ENCODE assay signal across 26 cellular contexts in genomic region chr13:57673197-57673596, GRCh38.
A peak's percentile ranks its signal among the peaks of the same experiment; 100 is the strongest.
DNase-seq lines count a peak whose midpoint lies in the region; ATAC-seq and TF ChIP-seq lines count a peak whose summit lies in the region.
"Had no signal": no experiment of that assay in that cellular context is flagged by ENCODE, and none has a peak within 500 bp of the region (broad histone marks: within the 10 kb centered on the region; RNA-seq: fewer than 3 reads in every experiment).

No MANE protein-coding gene starts in this region.

- ATAC-seq in GM21786 (IDR thresholded peaks at IDR 0.05; ENCODE audit: unreplicated experiment) (peak; percentile 69), GM21390 (IDR thresholded peaks at IDR 0.05; ENCODE audit: unreplicated experiment) (no peak)
- ATAC-seq in stimulated activated naive CD8-positive, alpha-beta T cell treated with anti-CD3 and anti-CD28 coated beads, Interleukin-15, Interleukin-2, amounts not matched to agents 100 U/mL and 50 U/mL, for 24 hours: no peak
- ATAC-seq: heart right ventricle, left ventricle myocardium superior, mucosa of descending colon had no signal

- peak overlapping the region; percentile 53 for H3K27ac Mint-ChIP-seq in nephron progenitor cell
- H3K27ac Mint-ChIP-seq: activated naive CD8-positive, alpha-beta T cell treated with anti-CD3 and anti-CD28 coated beads for 36 hours; stimulated activated naive CD8-positive, alpha-beta T cell treated with anti-CD3 and anti-CD28 coated beads, Interleukin-15, Interleukin-2, amounts not matched to agents 100 ng/mL and 50 ng/mL, for 24 hours had no signal

- no peaks in the 10 kb centered on the region for H3K79me2 ChIP-seq in Loucy (ENCODE audit: insufficient read depth, low read length)

- H3K4me1 ChIP-seq in Loucy (ENCODE audit: insufficient read depth, low read length, poor library complexity, severe bottlenecking): peaks cover 5% of the 10 kb centered on the region
- H3K4me1 ChIP-seq: heart right ventricle, thyroid gland had no signal

- H3K27me3 ChIP-seq in Loucy (ENCODE audit: insufficient read depth, low read length, poor library complexity, severe bottlenecking): no peaks in the 10 kb centered on the region
- H3K27me3 ChIP-seq: heart right ventricle, thyroid gland had no signal

- H3F3A ChIP-seq in Loucy (ENCODE audit: low read depth): no peaks in the 10 kb centered on the region

- no peaks in the 10 kb centered on the region for H3K27me3 Mint-ChIP-seq in nephron progenitor cell (ENCODE audit: low read depth, poor library complexity)
- H3K27me3 Mint-ChIP-seq: activated naive CD8-positive, alpha-beta T cell treated with anti-CD3 and anti-CD28 coated beads for 36 hours; stimulated activated naive CD8-positive, alpha-beta T cell treated with anti-CD3 and anti-CD28 coated beads, Interleukin-15, Interleukin-2, amounts not matched to agents 100 ng/mL and 50 ng/mL, for 24 hours had no signal

- H3K36me3 Mint-ChIP-seq in nephron progenitor cell (ENCODE audit: low read depth): peaks cover 6% of the 10 kb centered on the region
- H3K36me3 Mint-ChIP-seq: activated naive CD8-positive, alpha-beta T cell treated with anti-CD3 and anti-CD28 coated beads for 36 hours had no signal

- no peaks in the 10 kb centered on the region for H3K4me1 Mint-ChIP-seq in nephron progenitor cell
- H3K4me1 Mint-ChIP-seq: activated naive CD8-positive, alpha-beta T cell treated with anti-CD3 and anti-CD28 coated beads for 36 hours; neural crest cell had no signal

- H3K9me2 ChIP-seq in Loucy (replicated peaks; ENCODE audit: low read depth, low read length): no peaks in the 10 kb centered on the region

- H3K9ac ChIP-seq in Loucy (ENCODE audit: low read depth, low read length, poor library complexity, severe bottlenecking): no peak overlapping the region

- H3K9me3 Mint-ChIP-seq in nephron progenitor cell: no peaks in the 10 kb centered on the region
- H3K9me3 Mint-ChIP-seq: activated naive CD8-positive, alpha-beta T cell treated with anti-CD3 and anti-CD28 coated beads for 36 hours; neural crest cell; stimulated activated naive CD8-positive, alpha-beta T cell treated with anti-CD3 and anti-CD28 coated beads, Interleukin-15, Interleukin-2, amounts not matched to agents 100 ng/mL and 50 ng/mL, for 24 hours had no signal

- no peaks in the 10 kb centered on the region for H4K20me1 ChIP-seq in Loucy (ENCODE audit: insufficient read depth, low read length, poor library complexity, severe bottlenecking)

- H3K4me3 ChIP-seq in Loucy (ENCODE audit: low read length, poor library complexity, severe bottlenecking): no peak overlapping the region
- H3K4me3 ChIP-seq: heart right ventricle, mucosa of descending colon, thyroid gland had no signal

- peak; percentile 35 for DNase-seq in glomerular visceral epithelial cell (ENCODE audit: extremely low spot score)
- no peak for DNase-seq in nephron progenitor cell
- DNase-seq in stimulated activated naive CD8-positive, alpha-beta T cell treated with anti-CD3 and anti-CD28 coated beads, Interleukin-15, Interleukin-2, amounts not matched to agents 100 U/mL and 50 U/mL, for 24 hours: no peak
- no peak for DNase-seq in NCI-H2107 (lab: John Stamatoyannopoulos, UW)
- no peak for DNase-seq in AG08396 (ENCODE audit: low spot score)
- DNase-seq: activated CD4-positive, alpha-beta T cell treated with anti-CD3 and anti-CD28 coated beads, Interleukin-2, amount 50 U/mL, for 1 hour; activated naive CD8-positive, alpha-beta T cell treated with anti-CD3 and anti-CD28 coated beads for 36 hours; Calu3; EL; heart right ventricle; KG1; left ventricle myocardium superior; mucosa of descending colon; NCI-H146; NCI-H2227 treated with DMSO at 0.1 percent for 48 hours; NCI-H774; posterior cingulate gyrus; stimulated activated CD4-positive, alpha-beta T cell treated with anti-CD3 and anti-CD28 coated beads, Interleukin-15, amount 100 ng/mL, for 24 hours; T-helper 9 cell; thyroid gland; WERI-Rb-1 had no signal

- no peak overlapping the region for H3K4me3 Mint-ChIP-seq in nephron progenitor cell
- H3K4me3 Mint-ChIP-seq: activated naive CD8-positive, alpha-beta T cell treated with anti-CD3 and anti-CD28 coated beads for 36 hours; neural crest cell; stimulated activated naive CD8-positive, alpha-beta T cell treated with anti-CD3 and anti-CD28 coated beads, Interleukin-15, Interleukin-2, amounts not matched to agents 100 ng/mL and 50 ng/mL, for 24 hours had no signal

- peak overlapping the region; percentile 25 for H3K4me2 ChIP-seq in Loucy (ENCODE audit: low read depth, low read length, poor library complexity, severe bottlenecking)

- TF ChIP-seq CTCF in Loucy (conservative IDR thresholded peaks at IDR 0.05; ENCODE audit: low read length) (no peak), nephron progenitor cell (IDR thresholded peaks at IDR 0.05) (no peak)

- H3K36me3 ChIP-seq in Loucy (ENCODE audit: insufficient read depth, low read length): no peaks in the 10 kb centered on the region
- H3K36me3 ChIP-seq: thyroid gland, WERI-Rb-1 had no signal

- H3K9me3 ChIP-seq in Loucy (ENCODE audit: insufficient read depth, low read depth, low read length): no peaks in the 10 kb centered on the region
- H3K9me3 ChIP-seq: heart right ventricle, thyroid gland had no signal

- no peak overlapping the region for H2AFZ ChIP-seq in Loucy (ENCODE audit: low read length)
